Comparison of ENCODE assay signal across 34 cellular contexts in the genomic region with DNA sequence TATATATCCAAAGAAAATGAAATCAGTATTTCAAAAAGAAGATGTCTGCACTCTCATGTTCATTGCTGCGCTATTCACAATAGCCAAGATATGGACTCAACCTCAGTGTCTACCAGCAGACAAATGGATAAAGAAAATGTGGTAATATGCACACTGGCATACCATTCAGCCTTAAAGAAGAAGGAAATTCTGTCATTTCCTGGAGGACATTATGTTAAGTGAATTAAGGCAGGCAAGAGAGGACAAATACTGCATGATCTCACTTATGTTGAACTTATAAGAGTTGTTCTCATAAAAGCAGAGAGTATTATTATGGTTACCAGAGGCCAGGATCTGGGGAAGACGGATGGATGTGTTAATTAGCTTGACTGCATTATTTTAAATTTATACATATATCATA.
"Had no signal": no experiment of that assay in that cellular context is flagged by ENCODE, and none has a peak within 500 bp of the region (broad histone marks: within the 10 kb centered on the region; RNA-seq: fewer than 3 reads in every experiment).

No MANE protein-coding gene starts in this region.

- H3K36me3 ChIP-seq: adrenal gland, brain microvascular endothelial cell, breast epithelium had no signal

- ATAC-seq: activated CD8-positive, alpha-beta T cell treated with anti-CD3 and anti-CD28 coated beads for 36 hours; activated naive CD4-positive, alpha-beta T cell treated with anti-CD3 and anti-CD28 coated beads, Interleukin-2, amount 50 U/mL, for 72 hours; activated T-cell treated with anti-CD3 and anti-CD28 coated beads, Interleukin-2, amount 50 U/mL, for 4 hours; activated T-cell treated with anti-CD3 and anti-CD28 coated beads, Interleukin-2, amount 50 U/mL, for 72 hours; activated T-helper 17 cell treated with anti-CD3 and anti-CD28 coated beads, Interleukin-2, amount 50 U/mL, for 72 hours; body of pancreas; T-helper 17 cell had no signal

- H3K9me3 Mint-ChIP-seq: activated B cell treated with CpG ODN at 0.5 μM for 24 hours; activated CD4-positive, alpha-beta T cell treated with anti-CD3 and anti-CD28 coated beads, Interleukin-2, amount 10 ng/mL, durations not matched to agents 24 days and 14 days; activated CD8-positive, alpha-beta T cell treated with anti-CD3 and anti-CD28 coated beads for 36 hours; activated naive CD4-positive, alpha-beta T cell treated with anti-CD3 and anti-CD28 coated beads for 36 hours; activated naive CD4-positive, alpha-beta T cell treated with anti-CD3 and anti-CD28 coated beads, Interleukin-2, amount 50 U/mL, for 72 hours; activated naive CD8-positive, alpha-beta T cell treated with anti-CD3 and anti-CD28 coated beads for 36 hours; activated T-cell treated with anti-CD3 and anti-CD28 coated beads, Interleukin-2, amount 50 U/mL, for 4 hours; activated T-cell treated with anti-CD3 and anti-CD28 coated beads, Interleukin-2, amount 50 U/mL, for 72 hours; activated T-helper 1 cell treated with anti-CD3 and anti-CD28 coated beads, Interleukin-12 subunit alpha, Interleukin-12 subunit beta, Interleukin-2, Interleukin-4 antibody, amounts not matched to agents 30 ng/mL and 10 ng/mL and 1 ng/mL, durations not matched to agents 14 hours and 24 hours and 36 hours; activated T-helper 17 cell treated with anti-CD3 and anti-CD28 coated beads, Interleukin-2, amount 50 U/mL, for 72 hours had no signal

- H3K4me3 ChIP-seq: adrenal gland, body of pancreas, breast epithelium had no signal

- H3K9me3 ChIP-seq: adrenal gland, body of pancreas, breast epithelium had no signal

- H3K36me3 Mint-ChIP-seq: activated CD4-positive, alpha-beta memory T cell treated with anti-CD3 and anti-CD28 coated beads for 36 hours; activated naive CD4-positive, alpha-beta T cell treated with anti-CD3 and anti-CD28 coated beads, Interleukin-2, amount 50 U/mL, for 72 hours; activated naive CD8-positive, alpha-beta T cell treated with anti-CD3 and anti-CD28 coated beads for 36 hours had no signal

- DNase-seq: activated B cell treated with CpG ODN at 0.5 μM for 24 hours; activated CD4-positive, alpha-beta memory T cell treated with anti-CD3 and anti-CD28 coated beads for 36 hours; activated CD4-positive, alpha-beta T cell treated with anti-CD3 and anti-CD28 coated beads for 4 hours; activated CD4-positive, alpha-beta T cell treated with anti-CD3 and anti-CD28 coated beads, Interleukin-2, amount 10 ng/mL, durations not matched to agents 24 days and 14 days; activated CD4-positive, alpha-beta T cell treated with anti-CD3 and anti-CD28 coated beads, Interleukin-2, amount 50 U/mL, for 1 hour; activated CD4-positive, alpha-beta T cell treated with anti-CD3 and anti-CD28 coated beads, Interleukin-2, amount 50 U/mL, for 4 hours; activated CD4-positive, CD25-positive, alpha-beta regulatory T cell treated with anti-CD3 and anti-CD28 coated beads, Interleukin-2, amount 50 U/mL, for 72 hours; activated CD8-positive, alpha-beta memory T cell treated with anti-CD3 and anti-CD28 coated beads, Interleukin-2, amount 50 U/mL, for 4 hours; activated CD8-positive, alpha-beta T cell treated with anti-CD3 and anti-CD28 coated beads for 36 hours; activated effector memory CD4-positive, alpha-beta T cell treated with anti-CD3 and anti-CD28 coated beads, Interleukin-2, amount 50 U/mL, for 16 hours; activated gamma-delta T cell treated with Interleukin-2 at 50 U/mL for 16 hours; activated naive CD4-positive, alpha-beta T cell; activated naive CD4-positive, alpha-beta T cell treated with anti-CD3 and anti-CD28 coated beads for 36 hours; activated naive CD4-positive, alpha-beta T cell treated with anti-CD3 and anti-CD28 coated beads, Interleukin-2, amount 50 U/mL, for 16 hours; activated naive CD8-positive, alpha-beta T cell treated with anti-CD3 and anti-CD28 coated beads for 36 hours; activated T-cell treated with anti-CD3 and anti-CD28 coated beads for 4 hours; activated T-cell treated with anti-CD3 and anti-CD28 coated beads, Interleukin-2, amount 50 U/mL, for 1 hour; activated T-cell treated with anti-CD3 and anti-CD28 coated beads, Interleukin-2, amount 50 U/mL, for 4 hours; activated T-cell treated with anti-CD3 and anti-CD28 coated beads, Interleukin-2, amount 50 U/mL, for 72 hours; adrenal gland; amniotic stem cell; aorta; body of pancreas; brain microvascular endothelial cell; central memory CD4-positive, alpha-beta T cell; T-helper 17 cell; T-helper 9 cell had no signal

- H3K27me3 Mint-ChIP-seq: activated B cell treated with CpG ODN at 0.5 μM for 24 hours; activated CD4-positive, alpha-beta memory T cell treated with anti-CD3 and anti-CD28 coated beads for 36 hours; activated CD4-positive, alpha-beta T cell treated with anti-CD3 and anti-CD28 coated beads, Interleukin-2, amount 10 ng/mL, durations not matched to agents 24 days and 14 days; activated CD8-positive, alpha-beta T cell treated with anti-CD3 and anti-CD28 coated beads for 36 hours; activated naive CD8-positive, alpha-beta T cell treated with anti-CD3 and anti-CD28 coated beads for 36 hours; activated T-helper 17 cell treated with anti-CD3 and anti-CD28 coated beads, Interleukin-2, amount 50 U/mL, for 72 hours; T-helper 17 cell had no signal

- H3K4me1 ChIP-seq: adrenal gland, body of pancreas, breast epithelium had no signal

- H3K27ac Mint-ChIP-seq: activated B cell treated with CpG ODN at 0.5 μM for 24 hours; activated CD4-positive, alpha-beta memory T cell treated with anti-CD3 and anti-CD28 coated beads for 36 hours; activated CD4-positive, alpha-beta T cell treated with anti-CD3 and anti-CD28 coated beads, Interleukin-2, amount 10 ng/mL, durations not matched to agents 24 days and 14 days; activated CD8-positive, alpha-beta T cell treated with anti-CD3 and anti-CD28 coated beads for 36 hours; activated naive CD4-positive, alpha-beta T cell treated with anti-CD3 and anti-CD28 coated beads for 36 hours; activated naive CD4-positive, alpha-beta T cell treated with anti-CD3 and anti-CD28 coated beads, Interleukin-2, amount 50 U/mL, for 72 hours; activated naive CD8-positive, alpha-beta T cell treated with anti-CD3 and anti-CD28 coated beads for 36 hours; activated T-cell treated with anti-CD3 and anti-CD28 coated beads, Interleukin-2, amount 50 U/mL, for 72 hours; activated T-helper 1 cell treated with anti-CD3 and anti-CD28 coated beads, Interleukin-12 subunit alpha, Interleukin-12 subunit beta, Interleukin-2, Interleukin-4 antibody, amounts not matched to agents 30 ng/mL and 10 ng/mL and 1 ng/mL, durations not matched to agents 14 hours and 24 hours and 36 hours; activated T-helper 17 cell treated with anti-CD3 and anti-CD28 coated beads, Interleukin-2, amount 50 U/mL, for 72 hours; T-helper 17 cell had no signal

- H3K27ac ChIP-seq: adrenal gland, body of pancreas, brain microvascular endothelial cell, breast epithelium, VCaP had no signal

- H3K4me1 Mint-ChIP-seq: activated B cell treated with CpG ODN at 0.5 μM for 24 hours; activated CD4-positive, alpha-beta T cell treated with anti-CD3 and anti-CD28 coated beads, Interleukin-2, amount 10 ng/mL, durations not matched to agents 24 days and 14 days; activated naive CD8-positive, alpha-beta T cell treated with anti-CD3 and anti-CD28 coated beads for 36 hours; activated T-helper 17 cell treated with anti-CD3 and anti-CD28 coated beads, Interleukin-2, amount 50 U/mL, for 72 hours; T-helper 17 cell had no signal

- FAIRE-seq: astrocyte, TTC549 had no signal

- H3K4me3 Mint-ChIP-seq: activated B cell treated with CpG ODN at 0.5 μM for 24 hours; activated CD4-positive, alpha-beta memory T cell treated with anti-CD3 and anti-CD28 coated beads for 36 hours; activated CD4-positive, alpha-beta T cell treated with anti-CD3 and anti-CD28 coated beads, Interleukin-2, amount 10 ng/mL, durations not matched to agents 24 days and 14 days; activated CD8-positive, alpha-beta T cell treated with anti-CD3 and anti-CD28 coated beads for 36 hours; activated naive CD4-positive, alpha-beta T cell treated with anti-CD3 and anti-CD28 coated beads for 36 hours; activated naive CD8-positive, alpha-beta T cell treated with anti-CD3 and anti-CD28 coated beads for 36 hours; activated T-cell treated with anti-CD3 and anti-CD28 coated beads, Interleukin-2, amount 50 U/mL, for 4 hours; activated T-cell treated with anti-CD3 and anti-CD28 coated beads, Interleukin-2, amount 50 U/mL, for 72 hours; activated T-helper 1 cell treated with anti-CD3 and anti-CD28 coated beads, Interleukin-12 subunit alpha, Interleukin-12 subunit beta, Interleukin-2, Interleukin-4 antibody, amounts not matched to agents 30 ng/mL and 10 ng/mL and 1 ng/mL, durations not matched to agents 14 hours and 24 hours and 36 hours; activated T-helper 17 cell treated with anti-CD3 and anti-CD28 coated beads, Interleukin-2, amount 50 U/mL, for 72 hours; T-helper 17 cell had no signal

- H3K27me3 ChIP-seq: adrenal gland, body of pancreas, brain microvascular endothelial cell, breast epithelium had no signal
